In the genomic region with DNA sequence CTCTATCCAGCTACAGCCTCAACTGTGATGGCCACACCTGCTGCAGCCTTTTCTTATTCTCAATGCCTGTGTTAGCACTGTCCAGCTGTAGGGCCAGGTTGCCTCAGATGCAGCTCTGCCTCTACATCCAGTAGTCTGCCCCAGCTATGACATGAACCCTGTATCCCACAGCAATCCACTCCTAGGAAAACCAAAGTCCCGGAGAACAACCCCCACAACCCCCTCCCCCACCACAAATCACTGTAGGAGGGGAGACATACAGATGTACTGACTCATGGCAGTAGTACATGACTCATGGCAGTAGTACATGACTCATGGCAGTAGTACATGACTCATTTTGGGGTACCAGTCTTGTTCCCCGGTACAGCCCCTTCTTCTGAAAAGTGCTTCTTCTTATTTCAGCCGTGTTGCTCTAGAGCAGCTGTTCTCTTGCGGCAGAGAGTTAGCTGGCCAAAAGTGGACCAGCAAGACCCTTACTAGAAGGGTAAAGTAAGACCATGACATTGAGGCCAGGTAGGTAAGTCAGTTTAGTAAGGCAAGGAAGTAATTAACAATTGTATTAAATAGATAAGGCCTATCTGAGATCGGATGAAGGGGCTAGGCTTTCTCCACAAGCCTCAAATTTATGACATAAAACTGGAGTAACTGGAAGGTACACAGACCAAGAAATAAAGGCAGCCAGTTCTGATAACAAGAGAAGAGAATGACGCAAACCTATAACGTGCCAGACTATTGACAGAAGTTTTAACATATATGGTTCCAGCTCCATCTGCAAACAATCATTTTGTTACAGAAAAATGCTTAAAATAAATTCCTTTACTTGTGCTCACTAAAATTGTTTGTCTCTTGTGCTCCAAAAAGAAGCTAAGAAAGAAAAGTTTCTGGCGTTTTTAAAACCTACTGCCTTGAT, we compare ENCODE assay signal across 9 cellular contexts.
DNase-seq lines count a peak whose midpoint lies in the region; ATAC-seq and TF ChIP-seq lines count a peak whose summit lies in the region.
"Had no signal": no experiment of that assay in that cellular context is flagged by ENCODE, and none has a peak within 500 bp of the region (broad histone marks: within the 10 kb centered on the region; RNA-seq: fewer than 3 reads in every experiment).

No MANE protein-coding gene starts in this region.

- H3K9me3 ChIP-seq in fibroblast of lung (ENCODE audit: control insufficient read depth, insufficient read depth, low read depth, low read length) (no peaks in the 10 kb centered on the region), left ventricle myocardium inferior (replicated peaks) (peaks cover 12% of the 10 kb centered on the region)
- H3K9me3 ChIP-seq in CD4-positive, alpha-beta memory T cell (ENCODE audit: control insufficient read depth in 1 of 2, low read length in 2 of 2) = no peaks in the 10 kb centered on the region

- H3K4me1 Mint-ChIP-seq in CD4-positive, alpha-beta memory T cell = no peaks in the 10 kb centered on the region

- intact Hi-C loops in left ventricle myocardium inferior (cut with micrococcal nuclease) = no loop called here
- intact Hi-C loops in CD4-positive, alpha-beta memory T cell (cut with micrococcal nuclease) = no loop called here

- H4K20me1 ChIP-seq in fibroblast of lung (ENCODE audit: control insufficient read depth, extremely low read depth, insufficient read depth, low read length) = no peaks in the 10 kb centered on the region

- TF ChIP-seq CTCF in GM12864 (IDR thresholded peaks at IDR 0.05; ENCODE audit: low read depth, low read length, missing control alignments) = no peak
- no peak for TF ChIP-seq CTCF in fibroblast of lung (conservative IDR thresholded peaks at IDR 0.05 in 1 of 2, IDR thresholded peaks at IDR 0.05 in 1 of 2; ENCODE audit: low read depth in 1 of 2, low read length in 2 of 2)
- TF ChIP-seq CTCF in left ventricle myocardium inferior (IDR thresholded peaks at IDR 0.05; ENCODE audit: borderline replicate concordance) = no peak

- H3K4me3 ChIP-seq in GM12864 (ENCODE audit: low read depth, low read length) (no peak overlapping the region), fibroblast of lung (replicated peaks in 1 of 4; ENCODE audit: control extremely low read depth in 1 of 4, insufficient read depth in 1 of 4, low read depth in 3 of 4, low read length in 4 of 4) (peak overlapping the region in 1 of 4 experiments; percentile 10), left ventricle myocardium inferior (no peak overlapping the region)
- H3K4me3 ChIP-seq in CD4-positive, alpha-beta memory T cell (ENCODE audit: low read length in 2 of 2) = no peak overlapping the region

- peaks cover 0 to 2% of the 10 kb centered on the region in 2 donors for H3K27me3 Mint-ChIP-seq in CD4-positive, alpha-beta memory T cell
- H3K27me3 Mint-ChIP-seq: stimulated activated naive CD8-positive, alpha-beta T cell treated with anti-CD3 and anti-CD28 coated beads, Interleukin-15, Interleukin-2, amounts not matched to agents 100 ng/mL and 50 ng/mL, for 24 hours had no signal

- no peaks in the 10 kb centered on the region for H3K36me3 Mint-ChIP-seq in CD4-positive, alpha-beta memory T cell

- H3K36me3 ChIP-seq in fibroblast of lung (ENCODE audit: control insufficient read depth, insufficient read depth, low read length) (no peaks in the 10 kb centered on the region), left ventricle myocardium inferior (no peaks in the 10 kb centered on the region)
- H3K36me3 ChIP-seq in CD4-positive, alpha-beta memory T cell (ENCODE audit: insufficient read depth, low read length) = no peaks in the 10 kb centered on the region

- H3K27me3 ChIP-seq in fibroblast of lung (ENCODE audit: control insufficient read depth, insufficient read depth, low read length) (no peaks in the 10 kb centered on the region), left ventricle myocardium inferior (ENCODE audit: low read depth) (no peaks in the 10 kb centered on the region)
- no peaks in the 10 kb centered on the region for H3K27me3 ChIP-seq in CD4-positive, alpha-beta memory T cell (ENCODE audit: insufficient read depth, low read length)

- H3K4me1 ChIP-seq in fibroblast of lung (ENCODE audit: control insufficient read depth, extremely low read depth, insufficient read depth, low read length) (peaks cover 3% of the 10 kb centered on the region), left ventricle myocardium inferior (no peaks in the 10 kb centered on the region)
- H3K4me1 ChIP-seq in CD4-positive, alpha-beta memory T cell (ENCODE audit: insufficient read depth, low read length) = no peaks in the 10 kb centered on the region

- H3K27ac Mint-ChIP-seq in CD4-positive, alpha-beta memory T cell = no peak overlapping the region
- H3K27ac Mint-ChIP-seq: stimulated activated naive CD8-positive, alpha-beta T cell treated with anti-CD3 and anti-CD28 coated beads, Interleukin-15, Interleukin-2, amounts not matched to agents 100 ng/mL and 50 ng/mL, for 24 hours had no signal

- CTCF ChIA-PET in CD4-positive, alpha-beta memory T cell (lab: Charles Lee; ENCODE audit: partially characterized antibody) = no interaction called here

- peak; percentile 89 for ATAC-seq in GM21447 (IDR thresholded peaks at IDR 0.05; ENCODE audit: unreplicated experiment)
- ATAC-seq in HG03460 (IDR thresholded peaks at IDR 0.05; ENCODE audit: unreplicated experiment) = peak; percentile 89

- peak overlapping the region; percentile 51 for H3K4me2 ChIP-seq in fibroblast of lung (ENCODE audit: extremely low read depth, insufficient read depth, low read length)

- H3K4me3 Mint-ChIP-seq in CD4-positive, alpha-beta memory T cell = no peak overlapping the region
- H3K4me3 Mint-ChIP-seq: stimulated activated naive CD8-positive, alpha-beta T cell treated with anti-CD3 and anti-CD28 coated beads, Interleukin-15, Interleukin-2, amounts not matched to agents 100 ng/mL and 50 ng/mL, for 24 hours had no signal

- H3K9me3 Mint-ChIP-seq in CD4-positive, alpha-beta memory T cell = peaks cover 0 to under 1% (median 0%) of the 10 kb centered on the region in 8 donors
- H3K9me3 Mint-ChIP-seq: stimulated activated naive CD8-positive, alpha-beta T cell treated with anti-CD3 and anti-CD28 coated beads, Interleukin-15, Interleukin-2, amounts not matched to agents 100 ng/mL and 50 ng/mL, for 24 hours had no signal

- H3K27ac ChIP-seq in fibroblast of lung (ENCODE audit: insufficient read depth, low read length) (peak overlapping the region; percentile 75), left ventricle myocardium inferior (replicated peaks) (no peak overlapping the region)
- H3K27ac ChIP-seq in CD4-positive, alpha-beta memory T cell (ENCODE audit: low read depth, low read length) = no peak overlapping the region

- DNase-seq in GM12864 (ENCODE audit: low read depth) = peak; percentile 46
- DNase-seq in fibroblast of lung (ENCODE audit: low read depth in 2 of 2) = peak; percentile 62 to 78
- DNase-seq in left ventricle myocardium inferior = no peak
- DNase-seq in stimulated activated CD4-positive, alpha-beta T cell treated with anti-CD3 and anti-CD28 coated beads, Interleukin-1b, Interleukin-23, amount 100 ng/mL, for 48 hours = no peak
- no peak for DNase-seq in CD4-positive, alpha-beta memory T cell
- no peak for DNase-seq in HT-29 (ENCODE audit: low spot score)

- no peaks in the 10 kb centered on the region for H3K79me2 ChIP-seq in fibroblast of lung (ENCODE audit: control insufficient read depth, insufficient read depth, low read length)

- POLR2A ChIA-PET in CD4-positive, alpha-beta memory T cell (lab: Charles Lee; ENCODE audit: partially characterized antibody) = no interaction called here

- no peak overlapping the region for H3K9ac ChIP-seq in fibroblast of lung (ENCODE audit: insufficient read depth, low read length)

- H2AFZ ChIP-seq in fibroblast of lung (ENCODE audit: low read length) = no peak overlapping the region

Comparison
In these comparisons a context has a peak if more than half of its experiments do, and no peak if none do; other contexts are left out.
1. DNase-seq: peak in GM12864 (single experiment) and fibroblast of lung (2 of 2); none in left ventricle myocardium inferior (single experiment), stimulated activated CD4-positive, alpha-beta T cell treated with anti-CD3 and anti-CD28 coated beads, Interleukin-1b, Interleukin-23, amount 100 ng/mL, for 48 hours (single experiment), CD4-positive, alpha-beta memory T cell (0 of 5) and HT-29 (single experiment).